In genomic region chr20:33444797-33445560, GRCh38 we compare ENCODE assay signal across 8 cellular contexts. TPM values are rescaled to one million over a fixed set of nuclear protein-coding genes. Genes with fewer than 3 reads are reported as not detected.
DNase-seq lines count a peak whose midpoint lies in the region; ATAC-seq and TF ChIP-seq lines count a peak whose summit lies in the region.

No MANE protein-coding gene starts in this region.

- H3K9ac ChIP-seq in OCI-LY3 (ENCODE audit: low read length): peak overlapping the region; percentile 13; the same call in 1 of the 2 replicates

- H3K4me1 ChIP-seq in OCI-LY3 (ENCODE audit: low read length): peaks cover 20% of the 10 kb centered on the region
- peaks cover 25% of the 10 kb centered on the region for H3K4me1 ChIP-seq in body of pancreas
- peaks cover 6% of the 10 kb centered on the region for H3K4me1 ChIP-seq in mesodermal cell (ENCODE audit: control insufficient read depth, insufficient read depth, low read length, poor library complexity, severe bottlenecking)

- no peak for DNase-seq in GM10266 (ENCODE audit: extremely low spot score)
- DNase-seq in body of pancreas: peak in 3 of 4 donors; percentile 28 to 44 (median 38)
- DNase-seq in NCI-H2029 (lab: John Stamatoyannopoulos, UW): no peak
- DNase-seq in GM03348 (ENCODE audit: low spot score): no peak
- no peak for DNase-seq in hepatic stellate cell (ENCODE audit: low spot score)

- WGBS in body of pancreas, 2 donors: 33 to 35% methylated on average over 4 of the region's 4 CpGs
- WGBS in mesodermal cell (ENCODE audit: insufficient coverage in 2 of 2), 2 experiments: 63 to 75% methylated on average over 2 of the region's 4 CpGs

- H3K4me3 ChIP-seq in OCI-LY3 (ENCODE audit: low read length) (peak overlapping the region; percentile 78), body of pancreas (no peak overlapping the region), mesodermal cell (ENCODE audit: extremely low read depth, insufficient read depth, low read length, poor library complexity, severe bottlenecking) (peak overlapping the region; percentile 44)

- no peak for TF ChIP-seq POLR2A in body of pancreas (IDR thresholded peaks at IDR 0.05)

- H3K9me3 ChIP-seq in OCI-LY3 (ENCODE audit: insufficient read depth, low read length) (no peaks in the 10 kb centered on the region), body of pancreas (no peaks in the 10 kb centered on the region), mesodermal cell (ENCODE audit: control insufficient read depth, low read length) (peaks cover 3% of the 10 kb centered on the region)

- H4K20me1 ChIP-seq in OCI-LY3 (ENCODE audit: insufficient read depth, low read length): no peaks in the 10 kb centered on the region

- no peak for ATAC-seq in body of pancreas
- ATAC-seq in activated CD4-positive, CD25-positive, alpha-beta regulatory T cell treated with anti-CD3 and anti-CD28 coated beads, Interleukin-2, amount 50 U/mL, for 24 hours: no peak

- H2AFZ ChIP-seq in OCI-LY3 (ENCODE audit: low read depth, low read length): no peak overlapping the region; the same call in 1 of the 2 replicates

- H3K27me3 ChIP-seq in OCI-LY3 (ENCODE audit: low read depth, low read length) (peaks cover 10% of the 10 kb centered on the region; the same call in 1 of the 2 replicates), body of pancreas (no peaks in the 10 kb centered on the region)

- no peaks in the 10 kb centered on the region for H3K79me2 ChIP-seq in OCI-LY3 (ENCODE audit: low read length)

- H3K36me3 ChIP-seq in OCI-LY3 (replicated peaks; ENCODE audit: low read depth, low read length) (no peaks in the 10 kb centered on the region), body of pancreas (replicated peaks in 1 of 2; ENCODE audit: insufficient read depth in 1 of 2, low read depth in 2 of 2) (no peaks in the 10 kb centered on the region), mesodermal cell (ENCODE audit: control insufficient read depth, insufficient read depth, low read length) (no peaks in the 10 kb centered on the region)

- TF ChIP-seq CTCF in GM10266 (IDR thresholded peaks at IDR 0.05; ENCODE audit: control insufficient read depth, insufficient read depth, low read depth, missing control alignments): peak; percentile 54
- TF ChIP-seq CTCF in OCI-LY3 (IDR thresholded peaks at IDR 0.05; ENCODE audit: low read depth, low read length): peak; percentile 80
- peak in 2 of 7 experiments; percentile 22 to 26 for TF ChIP-seq CTCF in body of pancreas (IDR thresholded peaks at IDR 0.05)

- H3K27ac ChIP-seq in OCI-LY3 (ENCODE audit: low read length) (no peak overlapping the region), body of pancreas (no peak overlapping the region), mesodermal cell (ENCODE audit: low read depth, low read length, severe bottlenecking) (no peak overlapping the region)

- intact Hi-C loops in body of pancreas (cut with DNase I): no loop called here

- peak overlapping the region; percentile 97 for H3K4me2 ChIP-seq in OCI-LY3 (ENCODE audit: low read length)

RNA-seq across cellular contexts. Expression of gene SNTA1, which starts 1.4 kb away (rescaled TPM):
- 10 to 100 TPM; 19.8 to 22.6 TPM for total RNA-seq in body of pancreas
- polyA plus RNA-seq in mesodermal cell (2013, experiment 1 of 2): 10.5 TPM
- 9.2 TPM for polyA plus RNA-seq in mesodermal cell (2013, experiment 2 of 2)

RNA-seq across cellular contexts. Expression of gene CDK5RAP1, which starts 43.7 kb away (rescaled TPM):
- 10 to 100 TPM in 1 of 2 donors, 1 to 10 TPM in 1; 8.8 to 27.0 TPM for total RNA-seq in body of pancreas
- 35.5 TPM for polyA plus RNA-seq in mesodermal cell (2013, experiment 1 of 2)
- 30.5 TPM for polyA plus RNA-seq in mesodermal cell (2013, experiment 2 of 2)

RNA-seq across cellular contexts. Expression of gene CBFA2T2, which starts 44.9 kb away (rescaled TPM):
- 10 to 100 TPM; 10.6 to 12.5 TPM for total RNA-seq in body of pancreas
- polyA plus RNA-seq in mesodermal cell (2013, experiment 1 of 2): 21.5 TPM
- 18.1 TPM for polyA plus RNA-seq in mesodermal cell (2013, experiment 2 of 2)

Comparison
In these comparisons a context has a peak if more than half of its experiments do, and no peak if none do; other contexts are left out.
1. DNase-seq: peak in body of pancreas (3 of 4); none in GM10266 (single experiment), NCI-H2029 (single experiment), GM03348 (single experiment) and hepatic stellate cell (single experiment).
2. H3K4me3 ChIP-seq: peak in OCI-LY3 (single experiment) and mesodermal cell (single experiment); none in body of pancreas (0 of 2).